Comparison of ENCODE assay signal across 9 cellular contexts in the genomic region with DNA sequence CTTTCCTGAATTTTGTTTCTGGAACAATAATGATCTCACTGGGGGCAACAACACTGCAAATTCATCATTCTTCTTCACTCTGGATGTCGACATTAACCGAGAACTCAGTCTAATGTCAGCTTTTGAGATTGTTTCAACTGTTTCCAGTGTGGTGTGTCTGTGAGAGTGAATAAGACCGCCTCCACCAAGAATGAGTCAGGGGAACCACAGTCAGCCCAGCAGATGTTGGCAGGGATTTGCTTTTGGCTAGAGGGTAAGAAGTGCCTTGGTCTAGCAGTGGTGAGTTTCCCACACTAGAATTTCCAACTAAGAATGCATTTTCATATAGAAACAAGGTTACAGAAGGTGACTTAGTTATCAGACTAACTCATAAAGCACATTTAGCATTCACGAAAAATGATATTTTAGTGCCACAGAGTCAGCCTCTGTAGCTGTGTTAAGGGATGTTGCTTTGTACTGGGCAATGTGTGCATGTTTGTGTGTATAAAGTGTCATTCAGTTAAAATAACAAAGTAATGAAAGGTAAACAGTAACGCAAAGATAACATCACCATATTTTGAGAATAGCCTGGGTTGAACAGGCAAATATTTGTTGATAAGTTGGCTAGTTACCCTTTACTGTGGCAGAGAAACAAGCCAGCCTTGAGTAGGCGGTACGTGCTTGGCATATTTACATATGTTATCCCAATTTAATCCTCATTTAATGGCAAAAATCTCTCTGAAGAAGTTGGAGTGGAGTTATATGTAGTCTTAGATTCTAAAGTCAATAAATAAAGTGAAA. TPM values are rescaled to one million over a fixed set of nuclear protein-coding genes. Genes with fewer than 3 reads are reported as not detected.
A peak's percentile ranks its signal among the peaks of the same experiment; 100 is the strongest.
DNase-seq lines count a peak whose midpoint lies in the region; ATAC-seq and TF ChIP-seq lines count a peak whose summit lies in the region.
"Had no signal": no experiment of that assay in that cellular context is flagged by ENCODE, and none has a peak within 500 bp of the region (broad histone marks: within the 10 kb centered on the region; RNA-seq: fewer than 3 reads in every experiment).

No MANE protein-coding gene starts in this region.

- no peak for TF ChIP-seq CTCF in GM12864 (IDR thresholded peaks at IDR 0.05; ENCODE audit: low read depth, low read length, missing control alignments)
- TF ChIP-seq CTCF in brain (conservative IDR thresholded peaks at IDR 0.05) = no peak
- no peak for TF ChIP-seq CTCF in psoas muscle (IDR thresholded peaks at IDR 0.05)

- no peak overlapping the region for H3K23ac ChIP-seq in trophoblast cell (ENCODE audit: low read length)

- H4K8ac ChIP-seq in trophoblast cell (ENCODE audit: low read depth, low read length) = no peak overlapping the region

- peaks cover 2% of the 10 kb centered on the region for H3K27me3 Mint-ChIP-seq in brain

- H3K27ac Mint-ChIP-seq in brain = peak overlapping the region in 4 of 5 experiments; percentile 12 to 71 (median 36)

- H3K4me1 ChIP-seq in psoas muscle (no peaks in the 10 kb centered on the region), trophoblast cell (ENCODE audit: control insufficient read depth in 1 of 2, insufficient read depth in 2 of 2, low read length in 2 of 2) (no peaks in the 10 kb centered on the region)

- WGBS in psoas muscle, 3 donors = 74 to 81% (median 75%) methylated on average over 7 of the region's 7 CpGs
- no CpG with 5 or more reads among the region's 7 CpGs for WGBS in trophoblast cell (ENCODE audit: extremely low coverage, insufficient coverage, insufficient read length)

- H3K36me3 ChIP-seq in psoas muscle (ENCODE audit: insufficient read depth in 1 of 2, low read depth in 1 of 2) = no peaks in the 10 kb centered on the region
- H3K36me3 ChIP-seq in trophoblast cell (ENCODE audit: control insufficient read depth in 1 of 2, insufficient read depth in 2 of 2, low read length in 2 of 2) = no peaks in the 10 kb centered on the region

- no peak overlapping the region for H2BK120ac ChIP-seq in trophoblast cell (ENCODE audit: insufficient read depth, low read length, poor library complexity)

- peaks cover 16% of the 10 kb centered on the region for H3K4me1 Mint-ChIP-seq in brain

- no peak overlapping the region for H3K14ac ChIP-seq in trophoblast cell (ENCODE audit: low read length)

- no peaks in the 10 kb centered on the region for H3K36me3 Mint-ChIP-seq in brain

- no peak overlapping the region for H3K18ac ChIP-seq in trophoblast cell (ENCODE audit: low read length)

- no peak overlapping the region for H2BK5ac ChIP-seq in trophoblast cell (ENCODE audit: low read depth, low read length, poor library complexity)

- intact Hi-C loops in psoas muscle (cut with DNase I) = no loop called here

- ATAC-seq in HG03442 (IDR thresholded peaks at IDR 0.05; ENCODE audit: unreplicated experiment) (peak; percentile 93), psoas muscle (peak in 3 of 4 donors; percentile 27 to 39 (median 33)), HG02970 (IDR thresholded peaks at IDR 0.05; ENCODE audit: low FRiP score, unreplicated experiment) (no peak), GM21390 (IDR thresholded peaks at IDR 0.05; ENCODE audit: unreplicated experiment) (no peak)

- no peak overlapping the region for H4K91ac ChIP-seq in trophoblast cell (ENCODE audit: low read depth, low read length)

- no peak overlapping the region for H3K9ac ChIP-seq in trophoblast cell (ENCODE audit: low read length)

- no peak overlapping the region for H3K27ac ChIP-seq in psoas muscle
- H3K27ac ChIP-seq in trophoblast cell (ENCODE audit: low read depth, low read length) = no peak overlapping the region

- H3K79me2 ChIP-seq in trophoblast cell (ENCODE audit: control insufficient read depth, insufficient read depth, low read length, poor library complexity) = no peaks in the 10 kb centered on the region

- no peaks in the 10 kb centered on the region for H3K9me3 ChIP-seq in psoas muscle
- no peaks in the 10 kb centered on the region for H3K9me3 ChIP-seq in trophoblast cell (ENCODE audit: insufficient read depth, low read depth, low read length)

- H3K4me3 Mint-ChIP-seq in brain = no peak overlapping the region

- H3K79me1 ChIP-seq in trophoblast cell (ENCODE audit: low read length) = no peaks in the 10 kb centered on the region

- H2BK12ac ChIP-seq in trophoblast cell (ENCODE audit: low read length) = no peak overlapping the region

- H3K9me3 Mint-ChIP-seq in brain = no peaks in the 10 kb centered on the region

- no peak overlapping the region for H4K12ac ChIP-seq in trophoblast cell (ENCODE audit: low read depth, low read length)

- H3K4me3 ChIP-seq in GM12864 (ENCODE audit: low read depth, low read length) (no peak overlapping the region), psoas muscle (no peak overlapping the region), trophoblast cell (ENCODE audit: low read depth, low read length) (no peak overlapping the region)

- DNase-seq in GM12864 (ENCODE audit: low read depth) (peak; percentile 10), psoas muscle (no peak), trophoblast cell (no peak), DMS153 treated with DMSO at 0.1 percent for 48 hours (lab: John Stamatoyannopoulos, UW; ENCODE audit: unreplicated experiment) (no peak)
- DNase-seq: effector memory CD4-positive, alpha-beta T cell had no signal

- H3K27me3 ChIP-seq in psoas muscle (ENCODE audit: insufficient read depth in 3 of 3, low read length in 2 of 3) (no peaks in the 10 kb centered on the region), trophoblast cell (ENCODE audit: insufficient read depth, low read length) (no peaks in the 10 kb centered on the region)

- H2AK5ac ChIP-seq in trophoblast cell (ENCODE audit: low read length) = no peak overlapping the region

- H3K4me2 ChIP-seq in trophoblast cell (ENCODE audit: low read length) = no peak overlapping the region

- no peak overlapping the region for H2AFZ ChIP-seq in trophoblast cell (ENCODE audit: insufficient read depth, low read length, poor library complexity)

- H3K4ac ChIP-seq in trophoblast cell (ENCODE audit: low read depth, low read length) = no peak overlapping the region

RNA-seq across cellular contexts. Expression of a gene that starts 33.8 kb away (rescaled TPM):
- polyA plus RNA-seq in brain (ENCODE audit: insufficient read depth, low read depth, low replicate concordance) = not detected
- not detected for total RNA-seq in psoas muscle
- polyA plus RNA-seq in psoas muscle = not detected
- not detected in 2 replicates for polyA plus RNA-seq in trophoblast cell (2013)

Comparison
In these comparisons a context has a peak if more than half of its experiments do, and no peak if none do; other contexts are left out.
1. ATAC-seq: peak in HG03442 (single experiment) and psoas muscle (3 of 4); none in HG02970 (single experiment) and GM21390 (single experiment).